In genomic region chr5:76345582-76345981, GRCh38 we compare ENCODE assay signal across 21 cellular contexts.
"Had no signal": no experiment of that assay in that cellular context is flagged by ENCODE, and none has a peak within 500 bp of the region (broad histone marks: within the 10 kb centered on the region; RNA-seq: fewer than 3 reads in every experiment).

No MANE protein-coding gene starts in this region.

- H3K36me3 ChIP-seq: left lung, spleen, thoracic aorta, vagina had no signal

- FAIRE-seq: kidney had no signal

- H3K4me3 ChIP-seq: coronary artery, left lung, spleen, thoracic aorta, vagina had no signal

- H3K9me3 ChIP-seq: left lung, spleen, thoracic aorta, vagina had no signal

- H3K4me1 ChIP-seq: vagina had no signal

- DNase-seq: activated CD4-positive, alpha-beta T cell treated with anti-CD3 and anti-CD28 coated beads, Interleukin-2, amount 50 U/mL, for 48 hours; activated CD8-positive, alpha-beta memory T cell treated with anti-CD3 and anti-CD28 coated beads, Interleukin-2, amount 50 U/mL, for 48 hours; activated naive CD4-positive, alpha-beta T cell treated with anti-CD3 and anti-CD28 coated beads for 36 hours; activated naive CD8-positive, alpha-beta T cell treated with anti-CD3 and anti-CD28 coated beads, Interleukin-2, amount 10 ng/mL, durations not matched to agents 7 days and 5 days; activated T-cell treated with anti-CD3 and anti-CD28 coated beads, Interleukin-2, amount 50 U/mL, for 4 hours; amniotic stem cell; cerebellar nuclear complex; endodermal cell; foreskin fibroblast; kidney; left lung; midbrain; natural killer cell; spleen; stimulated activated CD4-positive, alpha-beta T cell treated with anti-CD3 and anti-CD28 coated beads, Interleukin-4, amount 100 ng/mL, for 1 hour; stimulated activated naive CD4-positive, alpha-beta T cell; T-helper 9 cell had no signal

- H3K27me3 ChIP-seq: left lung, spleen, vagina had no signal

- H3K27ac ChIP-seq: coronary artery, epithelial cell of prostate, left lung, spleen, thoracic aorta, vagina had no signal
